9 cellular contexts compared by ENCODE assay signal in the genomic region with DNA sequence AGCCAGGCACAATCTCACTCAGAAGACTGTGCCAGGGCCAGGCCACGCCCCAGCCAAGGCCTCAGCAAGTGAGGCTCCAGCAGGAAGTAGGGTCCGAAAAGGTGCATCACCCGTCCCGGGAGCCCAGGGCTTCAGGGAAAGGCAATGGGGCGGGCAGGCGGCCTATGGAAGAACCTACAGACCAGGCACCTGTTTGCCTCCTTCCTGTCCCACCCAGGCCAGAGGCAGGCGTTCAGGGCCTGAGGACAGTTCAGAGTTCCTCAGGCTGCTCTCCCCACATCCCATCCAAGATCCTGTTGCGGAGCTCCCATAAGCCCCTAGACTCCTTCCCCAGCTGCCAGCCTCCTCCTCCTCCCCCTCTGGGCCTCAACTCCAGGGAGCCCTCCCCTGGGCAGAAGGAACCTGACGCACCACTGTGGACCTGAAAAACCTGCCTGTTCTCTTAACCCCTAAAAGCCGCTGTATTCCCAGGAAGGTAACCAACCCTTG. TPM values are rescaled to one million over a fixed set of nuclear protein-coding genes. Genes with fewer than 3 reads are reported as not detected.
DNase-seq lines count a peak whose midpoint lies in the region; ATAC-seq and TF ChIP-seq lines count a peak whose summit lies in the region.
"Had no signal": no experiment of that assay in that cellular context is flagged by ENCODE, and none has a peak within 500 bp of the region (broad histone marks: within the 10 kb centered on the region; RNA-seq: fewer than 3 reads in every experiment).

No MANE protein-coding gene starts in this region.

- H3K4me3 ChIP-seq in CD4-positive, alpha-beta memory T cell (ENCODE audit: low read length in 2 of 2), result no peak overlapping the region
- no peak overlapping the region for H3K4me3 ChIP-seq in brain microvascular endothelial cell (ENCODE audit: low read depth, low read length)

- H3K9me3 Mint-ChIP-seq in CD4-positive, alpha-beta memory T cell, result no peaks in the 10 kb centered on the region
- no peaks in the 10 kb centered on the region for H3K9me3 Mint-ChIP-seq in activated CD8-positive, alpha-beta T cell treated with anti-CD3 and anti-CD28 coated beads, Interleukin-2, amount 10 ng/mL, durations not matched to agents 7 days and 5 days (ENCODE audit: insufficient read depth)
- H3K9me3 Mint-ChIP-seq in memory B cell, result no peaks in the 10 kb centered on the region

- ATAC-seq in GM21786 (IDR thresholded peaks at IDR 0.05; ENCODE audit: unreplicated experiment) (peak; percentile 42), memory B cell (ENCODE audit: low read depth) (peak; percentile 30)
- ATAC-seq in activated CD8-positive, alpha-beta T cell treated with anti-CD3 and anti-CD28 coated beads, Interleukin-2, amount 10 ng/mL, durations not matched to agents 7 days and 5 days, result no peak

- intact Hi-C loops in CD4-positive, alpha-beta memory T cell (cut with micrococcal nuclease), result no loop called here

- H3K27ac Mint-ChIP-seq in CD4-positive, alpha-beta memory T cell, result peak overlapping the region in 6 of 7 donors; percentile 61 to 91 (median 74)
- peak overlapping the region; percentile 66 for H3K27ac Mint-ChIP-seq in activated CD8-positive, alpha-beta T cell treated with anti-CD3 and anti-CD28 coated beads, Interleukin-2, amount 10 ng/mL, durations not matched to agents 7 days and 5 days
- H3K27ac Mint-ChIP-seq in memory B cell, result peak overlapping the region; percentile 89

- H3K4me3 Mint-ChIP-seq in CD4-positive, alpha-beta memory T cell, result peak overlapping the region; percentile 31 to 92 (median 88)
- H3K4me3 Mint-ChIP-seq in activated CD8-positive, alpha-beta T cell treated with anti-CD3 and anti-CD28 coated beads, Interleukin-2, amount 10 ng/mL, durations not matched to agents 7 days and 5 days, result peak overlapping the region; percentile 85
- H3K4me3 Mint-ChIP-seq in memory B cell, result peak overlapping the region; percentile 87

- in situ Hi-C loops in brain microvascular endothelial cell (cut with HindIII; ENCODE audit: low pct_ligation_motif_present, low sequenced_read_pairs), result no loop called here

- POLR2A ChIA-PET in CD4-positive, alpha-beta memory T cell (lab: Charles Lee; ENCODE audit: partially characterized antibody), result interaction anchor here (0.7 to 1.1 kb wide), 3 partner anchors 20 to 106 kb away, joined by 3 read pairs; no protein-coding TSS in a partner anchor
- POLR2A ChIA-PET in activated CD8-positive, alpha-beta T cell treated with anti-CD3 and anti-CD28 coated beads, Interleukin-2, amount 10 ng/mL, durations not matched to agents 7 days and 5 days (lab: Charles Lee), result interaction anchor here (1.3 to 1.6 kb wide), 2 partner anchors 13 to 117 kb away, joined by 3 to 4 read pairs; no protein-coding TSS in a partner anchor

- TF ChIP-seq CTCF in brain microvascular endothelial cell (IDR thresholded peaks at IDR 0.05; ENCODE audit: low read depth, low read length, missing control alignments), result no peak

- H3K9me3 ChIP-seq in CD4-positive, alpha-beta memory T cell (ENCODE audit: control insufficient read depth in 1 of 2, low read length in 2 of 2), result no peaks in the 10 kb centered on the region

- peaks cover 40% of the 10 kb centered on the region for H3K4me1 ChIP-seq in CD4-positive, alpha-beta memory T cell (ENCODE audit: insufficient read depth, low read length)

- no peaks in the 10 kb centered on the region for H3K36me3 ChIP-seq in CD4-positive, alpha-beta memory T cell (ENCODE audit: insufficient read depth, low read length)
- no peaks in the 10 kb centered on the region for H3K36me3 ChIP-seq in brain microvascular endothelial cell (replicated peaks)

- H3K27ac ChIP-seq in CD4-positive, alpha-beta memory T cell (ENCODE audit: low read depth, low read length), result no peak overlapping the region
- no peak overlapping the region for H3K27ac ChIP-seq in brain microvascular endothelial cell

- no peaks in the 10 kb centered on the region for H3K27me3 ChIP-seq in CD4-positive, alpha-beta memory T cell (ENCODE audit: insufficient read depth, low read length)
- H3K27me3 ChIP-seq in brain microvascular endothelial cell (replicated peaks), result no peaks in the 10 kb centered on the region

- DNase-seq in CD4-positive, alpha-beta memory T cell, result no peak
- no peak for DNase-seq in activated CD8-positive, alpha-beta T cell treated with anti-CD3 and anti-CD28 coated beads, Interleukin-2, amount 10 ng/mL, durations not matched to agents 7 days and 5 days
- DNase-seq in memory B cell (ENCODE audit: low spot score in 2 of 2), result peak in 1 of 2 donors; percentile 32
- no peak for DNase-seq in NK-92 (lab: John Stamatoyannopoulos, UW; ENCODE audit: unreplicated experiment)
- no peak for DNase-seq in brain microvascular endothelial cell
- no peak for DNase-seq in activated gamma-delta T cell (lab: John Stamatoyannopoulos, UW)
- DNase-seq in globus pallidus (ENCODE audit: low spot score), result no peak

- peaks cover 26 to 51% (median 40%) of the 10 kb centered on the region in 4 donors for H3K4me1 Mint-ChIP-seq in CD4-positive, alpha-beta memory T cell
- peaks cover 38% of the 10 kb centered on the region for H3K4me1 Mint-ChIP-seq in activated CD8-positive, alpha-beta T cell treated with anti-CD3 and anti-CD28 coated beads, Interleukin-2, amount 10 ng/mL, durations not matched to agents 7 days and 5 days (ENCODE audit: low read depth)
- H3K4me1 Mint-ChIP-seq in memory B cell, result peaks cover 39% of the 10 kb centered on the region

- H3K27me3 Mint-ChIP-seq in CD4-positive, alpha-beta memory T cell, result no peaks in the 10 kb centered on the region
- H3K27me3 Mint-ChIP-seq in activated CD8-positive, alpha-beta T cell treated with anti-CD3 and anti-CD28 coated beads, Interleukin-2, amount 10 ng/mL, durations not matched to agents 7 days and 5 days (ENCODE audit: low read depth), result no peaks in the 10 kb centered on the region
- H3K27me3 Mint-ChIP-seq in memory B cell, result no peaks in the 10 kb centered on the region

- peaks cover 3 to 12% of the 10 kb centered on the region in 2 donors for H3K36me3 Mint-ChIP-seq in CD4-positive, alpha-beta memory T cell
- peaks cover 6% of the 10 kb centered on the region for H3K36me3 Mint-ChIP-seq in activated CD8-positive, alpha-beta T cell treated with anti-CD3 and anti-CD28 coated beads, Interleukin-2, amount 10 ng/mL, durations not matched to agents 7 days and 5 days (ENCODE audit: low read depth)
- peaks cover 6% of the 10 kb centered on the region for H3K36me3 Mint-ChIP-seq in memory B cell

- CTCF ChIA-PET in CD4-positive, alpha-beta memory T cell (lab: Charles Lee; ENCODE audit: partially characterized antibody), result no interaction called here
- CTCF ChIA-PET in activated CD8-positive, alpha-beta T cell treated with anti-CD3 and anti-CD28 coated beads, Interleukin-2, amount 10 ng/mL, durations not matched to agents 7 days and 5 days (lab: Charles Lee), result interaction anchor here (1.3 to 1.7 kb wide), 2 partner anchors 293 to 326 kb away, joined by 5 to 6 read pairs; no protein-coding TSS in a partner anchor

RNA-seq across cellular contexts. Expression of a gene that starts 2.3 kb away (rescaled TPM):
- 10 to 100 TPM; 43.5 to 44.1 TPM for total RNA-seq in CD4-positive, alpha-beta memory T cell
- 10 to 100 TPM in 1 of 2 donors, 1 to 10 TPM in 1; 5.5 to 14.7 TPM for polyA plus RNA-seq in CD4-positive, alpha-beta memory T cell
- total RNA-seq in activated CD8-positive, alpha-beta T cell treated with anti-CD3 and anti-CD28 coated beads, Interleukin-2, amount 10 ng/mL, durations not matched to agents 7 days and 5 days, result 10 to 100 TPM; 59.0 to 64.9 TPM

RNA-seq across cellular contexts. Expression of a gene that starts 40.2 kb away (rescaled TPM):
- under 1 TPM; 0.32 to 0.47 TPM for total RNA-seq in CD4-positive, alpha-beta memory T cell
- polyA plus RNA-seq in CD4-positive, alpha-beta memory T cell, result not detected
- not detected for total RNA-seq in activated CD8-positive, alpha-beta T cell treated with anti-CD3 and anti-CD28 coated beads, Interleukin-2, amount 10 ng/mL, durations not matched to agents 7 days and 5 days
- total RNA-seq: glomerular endothelial cell had no signal
